In genomic region chr7:139422126-139422525, GRCh38 we compare ENCODE assay signal across 20 cellular contexts.
DNase-seq lines count a peak whose midpoint lies in the region; ATAC-seq and TF ChIP-seq lines count a peak whose summit lies in the region.
"Had no signal": no experiment of that assay in that cellular context is flagged by ENCODE, and none has a peak within 500 bp of the region (broad histone marks: within the 10 kb centered on the region; RNA-seq: fewer than 3 reads in every experiment).

No MANE protein-coding gene starts in this region.

- H3K27ac ChIP-seq in brain microvascular endothelial cell (peak overlapping the region; percentile 50), stomach smooth muscle (ENCODE audit: low read length) (peak overlapping the region; percentile 69)
- H3K27ac ChIP-seq: RWPE1, WERI-Rb-1 had no signal

- in situ Hi-C loops in brain microvascular endothelial cell (cut with HindIII; ENCODE audit: low pct_ligation_motif_present, low sequenced_read_pairs), result no loop called here

- intact Hi-C loops in activated CD8-positive, alpha-beta T cell treated with anti-CD3 and anti-CD28 coated beads for 36 hours (cut with micrococcal nuclease), result no loop called here
- intact Hi-C loops in left colon (cut with DNase I, micrococcal nuclease), result no loop called here
- intact Hi-C loops in activated T-helper 1 cell treated with anti-CD3 and anti-CD28 coated beads, Interleukin-12 subunit alpha, Interleukin-12 subunit beta, Interleukin-2, Interleukin-4 antibody, amounts not matched to agents 30 ng/mL and 10 ng/mL and 1 ng/mL, durations not matched to agents 14 hours and 24 hours and 36 hours (cut with micrococcal nuclease), result no loop called here

- TF ChIP-seq CTCF in activated CD8-positive, alpha-beta T cell treated with anti-CD3 and anti-CD28 coated beads for 36 hours (IDR thresholded peaks at IDR 0.05), result no peak
- no peak for TF ChIP-seq CTCF in brain microvascular endothelial cell (IDR thresholded peaks at IDR 0.05; ENCODE audit: low read depth, low read length, missing control alignments)

- peak overlapping the region; percentile 2 for H3K27ac Mint-ChIP-seq in activated CD8-positive, alpha-beta T cell treated with anti-CD3 and anti-CD28 coated beads for 36 hours
- no peak overlapping the region for H3K27ac Mint-ChIP-seq in activated CD8-positive, alpha-beta T cell treated with anti-CD3 and anti-CD28 coated beads, Interleukin-2, amount 10 ng/mL, durations not matched to agents 7 days and 5 days
- no peak overlapping the region for H3K27ac Mint-ChIP-seq in activated T-helper 1 cell treated with anti-CD3 and anti-CD28 coated beads, Interleukin-12 subunit alpha, Interleukin-12 subunit beta, Interleukin-2, Interleukin-4 antibody, amounts not matched to agents 30 ng/mL and 10 ng/mL and 1 ng/mL, durations not matched to agents 14 hours and 24 hours and 36 hours
- H3K27ac Mint-ChIP-seq: activated CD4-positive, alpha-beta memory T cell treated with anti-CD3 and anti-CD28 coated beads for 36 hours had no signal

- peaks cover 10% of the 10 kb centered on the region for H3K4me1 ChIP-seq in stomach smooth muscle (ENCODE audit: control insufficient read depth, insufficient read depth, low read length)

- H3K27me3 Mint-ChIP-seq in activated CD8-positive, alpha-beta T cell treated with anti-CD3 and anti-CD28 coated beads for 36 hours, result no peaks in the 10 kb centered on the region
- no peaks in the 10 kb centered on the region for H3K27me3 Mint-ChIP-seq in activated CD8-positive, alpha-beta T cell treated with anti-CD3 and anti-CD28 coated beads, Interleukin-2, amount 10 ng/mL, durations not matched to agents 7 days and 5 days (ENCODE audit: low read depth)
- no peaks in the 10 kb centered on the region for H3K27me3 Mint-ChIP-seq in activated T-helper 1 cell treated with anti-CD3 and anti-CD28 coated beads, Interleukin-12 subunit alpha, Interleukin-12 subunit beta, Interleukin-2, Interleukin-4 antibody, amounts not matched to agents 30 ng/mL and 10 ng/mL and 1 ng/mL, durations not matched to agents 14 hours and 24 hours and 36 hours (ENCODE audit: insufficient read depth)
- H3K27me3 Mint-ChIP-seq: activated CD4-positive, alpha-beta memory T cell treated with anti-CD3 and anti-CD28 coated beads for 36 hours; T-cell had no signal

- POLR2A ChIA-PET in activated CD8-positive, alpha-beta T cell treated with anti-CD3 and anti-CD28 coated beads for 36 hours (lab: Charles Lee), result interaction anchor here (0.6 kb wide), 1 partner anchor 351 kb away, joined by 6 read pairs; no protein-coding TSS in a partner anchor
- POLR2A ChIA-PET in activated CD8-positive, alpha-beta T cell treated with anti-CD3 and anti-CD28 coated beads, Interleukin-2, amount 10 ng/mL, durations not matched to agents 7 days and 5 days (lab: Charles Lee), result no interaction called here

- no peak overlapping the region for H3K9ac ChIP-seq in stomach smooth muscle (ENCODE audit: low read length in 2 of 2)

- H3K36me3 Mint-ChIP-seq in activated CD8-positive, alpha-beta T cell treated with anti-CD3 and anti-CD28 coated beads for 36 hours (ENCODE audit: low read depth), result peaks cover 43% of the 10 kb centered on the region
- H3K36me3 Mint-ChIP-seq in activated CD8-positive, alpha-beta T cell treated with anti-CD3 and anti-CD28 coated beads, Interleukin-2, amount 10 ng/mL, durations not matched to agents 7 days and 5 days (ENCODE audit: low read depth), result peaks cover 51% of the 10 kb centered on the region
- peaks cover 36% of the 10 kb centered on the region for H3K36me3 Mint-ChIP-seq in activated T-helper 1 cell treated with anti-CD3 and anti-CD28 coated beads, Interleukin-12 subunit alpha, Interleukin-12 subunit beta, Interleukin-2, Interleukin-4 antibody, amounts not matched to agents 30 ng/mL and 10 ng/mL and 1 ng/mL, durations not matched to agents 14 hours and 24 hours and 36 hours (ENCODE audit: low read depth)

- ATAC-seq in activated CD8-positive, alpha-beta T cell treated with anti-CD3 and anti-CD28 coated beads for 36 hours, result no peak
- ATAC-seq in activated CD8-positive, alpha-beta T cell treated with anti-CD3 and anti-CD28 coated beads, Interleukin-2, amount 10 ng/mL, durations not matched to agents 7 days and 5 days, result no peak
- peak; percentile 20 for ATAC-seq in left colon
- ATAC-seq: natural killer cell, T-cell had no signal

- no peaks in the 10 kb centered on the region for H3K9me3 ChIP-seq in stomach smooth muscle (ENCODE audit: control insufficient read depth in 2 of 2, low read length in 2 of 2)

- H3K27me3 ChIP-seq in brain microvascular endothelial cell (replicated peaks), result no peaks in the 10 kb centered on the region
- no peaks in the 10 kb centered on the region for H3K27me3 ChIP-seq in stomach smooth muscle (ENCODE audit: control insufficient read depth in 1 of 2, insufficient read depth in 2 of 2, low read length in 2 of 2)

- H3K4me1 Mint-ChIP-seq in activated CD8-positive, alpha-beta T cell treated with anti-CD3 and anti-CD28 coated beads for 36 hours (ENCODE audit: low read depth), result no peaks in the 10 kb centered on the region
- no peaks in the 10 kb centered on the region for H3K4me1 Mint-ChIP-seq in activated CD8-positive, alpha-beta T cell treated with anti-CD3 and anti-CD28 coated beads, Interleukin-2, amount 10 ng/mL, durations not matched to agents 7 days and 5 days (ENCODE audit: low read depth)
- H3K4me1 Mint-ChIP-seq in activated T-helper 1 cell treated with anti-CD3 and anti-CD28 coated beads, Interleukin-12 subunit alpha, Interleukin-12 subunit beta, Interleukin-2, Interleukin-4 antibody, amounts not matched to agents 30 ng/mL and 10 ng/mL and 1 ng/mL, durations not matched to agents 14 hours and 24 hours and 36 hours (ENCODE audit: low read depth), result no peaks in the 10 kb centered on the region
- H3K4me1 Mint-ChIP-seq: T-cell had no signal

- DNase-seq in activated CD8-positive, alpha-beta T cell treated with anti-CD3 and anti-CD28 coated beads for 36 hours, result no peak
- no peak for DNase-seq in activated CD8-positive, alpha-beta T cell treated with anti-CD3 and anti-CD28 coated beads, Interleukin-2, amount 10 ng/mL, durations not matched to agents 7 days and 5 days
- DNase-seq in brain microvascular endothelial cell (no peak), left colon (no peak), AG20443 (ENCODE audit: low spot score) (no peak)
- no peak for DNase-seq in activated naive CD4-positive, alpha-beta T cell (lab: John Stamatoyannopoulos, UW)
- DNase-seq in activated T-helper 1 cell treated with anti-CD3 and anti-CD28 coated beads, Interleukin-12 subunit alpha, Interleukin-12 subunit beta, Interleukin-2, Interleukin-4 antibody, amounts not matched to agents 30 ng/mL and 10 ng/mL and 1 ng/mL, durations not matched to agents 14 hours and 24 hours and 36 hours (ENCODE audit: low spot score), result no peak
- DNase-seq: activated CD4-positive, alpha-beta memory T cell treated with anti-CD3 and anti-CD28 coated beads for 36 hours; amniotic stem cell; cerebellar nuclear complex; foreskin fibroblast; natural killer cell; NCI-H146; NCI-H446; stimulated activated CD4-positive, alpha-beta T cell treated with anti-CD3 and anti-CD28 coated beads, Interleukin-12 subunit alpha, Interleukin-12 subunit beta, amount 100 ng/mL, for 4 hours; stimulated activated naive CD4-positive, alpha-beta T cell; T-cell; WERI-Rb-1 had no signal

- H3K9me3 Mint-ChIP-seq in activated CD8-positive, alpha-beta T cell treated with anti-CD3 and anti-CD28 coated beads for 36 hours, result no peaks in the 10 kb centered on the region
- no peaks in the 10 kb centered on the region for H3K9me3 Mint-ChIP-seq in activated CD8-positive, alpha-beta T cell treated with anti-CD3 and anti-CD28 coated beads, Interleukin-2, amount 10 ng/mL, durations not matched to agents 7 days and 5 days (ENCODE audit: insufficient read depth)
- H3K9me3 Mint-ChIP-seq in activated T-helper 1 cell treated with anti-CD3 and anti-CD28 coated beads, Interleukin-12 subunit alpha, Interleukin-12 subunit beta, Interleukin-2, Interleukin-4 antibody, amounts not matched to agents 30 ng/mL and 10 ng/mL and 1 ng/mL, durations not matched to agents 14 hours and 24 hours and 36 hours, result no peaks in the 10 kb centered on the region
- H3K9me3 Mint-ChIP-seq: activated CD4-positive, alpha-beta memory T cell treated with anti-CD3 and anti-CD28 coated beads for 36 hours; natural killer cell; T-cell had no signal

- H3K36me3 ChIP-seq in brain microvascular endothelial cell (replicated peaks), result peaks cover 23% of the 10 kb centered on the region
- peaks cover 8 to 13% of the 10 kb centered on the region in 2 donors for H3K36me3 ChIP-seq in stomach smooth muscle (ENCODE audit: control insufficient read depth in 2 of 2, insufficient read depth in 2 of 2, low read length in 2 of 2)

- H3K4me3 Mint-ChIP-seq in activated CD8-positive, alpha-beta T cell treated with anti-CD3 and anti-CD28 coated beads for 36 hours, result no peak overlapping the region
- no peak overlapping the region for H3K4me3 Mint-ChIP-seq in activated CD8-positive, alpha-beta T cell treated with anti-CD3 and anti-CD28 coated beads, Interleukin-2, amount 10 ng/mL, durations not matched to agents 7 days and 5 days
- H3K4me3 Mint-ChIP-seq in activated T-helper 1 cell treated with anti-CD3 and anti-CD28 coated beads, Interleukin-12 subunit alpha, Interleukin-12 subunit beta, Interleukin-2, Interleukin-4 antibody, amounts not matched to agents 30 ng/mL and 10 ng/mL and 1 ng/mL, durations not matched to agents 14 hours and 24 hours and 36 hours, result no peak overlapping the region
- H3K4me3 Mint-ChIP-seq: activated CD4-positive, alpha-beta memory T cell treated with anti-CD3 and anti-CD28 coated beads for 36 hours; natural killer cell; T-cell had no signal

- CTCF ChIA-PET in activated CD8-positive, alpha-beta T cell treated with anti-CD3 and anti-CD28 coated beads for 36 hours (lab: Charles Lee), result interaction anchor here (0.9 to 2.7 kb wide), 5 partner anchors 8 to 61 kb away, joined by 3 to 32 read pairs (median 4); partner anchors contain the start of gene KLRG2
- CTCF ChIA-PET in activated CD8-positive, alpha-beta T cell treated with anti-CD3 and anti-CD28 coated beads, Interleukin-2, amount 10 ng/mL, durations not matched to agents 7 days and 5 days (lab: Charles Lee), result interaction anchor here (0.7 to 2.1 kb wide), 6 partner anchors 9 to 1080 kb away, joined by 3 to 24 read pairs (median 3); no protein-coding TSS in a partner anchor

- H3K4me3 ChIP-seq in brain microvascular endothelial cell (ENCODE audit: low read depth, low read length) (no peak overlapping the region), stomach smooth muscle (ENCODE audit: low read length in 2 of 2) (no peak overlapping the region)
